Comparison of ENCODE assay signal across 13 cellular contexts in genomic region chr3:137770821-137771399, GRCh38. TPM values are rescaled to one million over a fixed set of nuclear protein-coding genes. Genes with fewer than 3 reads are reported as not detected.
A peak's percentile ranks its signal among the peaks of the same experiment; 100 is the strongest.
DNase-seq lines count a peak whose midpoint lies in the region; ATAC-seq, FAIRE-seq and TF ChIP-seq lines count a peak whose summit lies in the region.
"Had no signal": no experiment of that assay in that cellular context is flagged by ENCODE, and none has a peak within 500 bp of the region (broad histone marks: within the 10 kb centered on the region; RNA-seq: fewer than 3 reads in every experiment).

No MANE protein-coding gene starts in this region.

- no peaks in the 10 kb centered on the region for H3K36me3 ChIP-seq in GM12878 (ENCODE audit: control insufficient read depth in 2 of 2, insufficient read depth in 2 of 2, low read length in 1 of 2)
- H3K36me3 ChIP-seq in mesenchymal stem cell (ENCODE audit: control insufficient read depth in 1 of 2, insufficient read depth in 2 of 2, low read depth in 1 of 2, low read length in 2 of 2), result no peaks in the 10 kb centered on the region
- no peaks in the 10 kb centered on the region for H3K36me3 ChIP-seq in tibial artery

- H3K27ac Mint-ChIP-seq in activated naive CD4-positive, alpha-beta T cell treated with anti-CD3 and anti-CD28 coated beads, Interleukin-2, amount 10 ng/mL, durations not matched to agents 7 days and 5 days, result peak overlapping the region; percentile 19

- CTCF ChIA-PET in activated naive CD4-positive, alpha-beta T cell treated with anti-CD3 and anti-CD28 coated beads, Interleukin-2, amount 10 ng/mL, durations not matched to agents 7 days and 5 days (lab: Charles Lee), result no interaction called here
- CTCF ChIA-PET in GM12878 (lab: Yijun Ruan, JAX), result no interaction called here

- no peak overlapping the region for H3K14ac ChIP-seq in mesenchymal stem cell (ENCODE audit: low read length in 2 of 2)

- ATAC-seq in GM12878, result no peak
- ATAC-seq in HG03175 (IDR thresholded peaks at IDR 0.05; ENCODE audit: unreplicated experiment), result no peak
- no peak for ATAC-seq in HG03354 (IDR thresholded peaks at IDR 0.05; ENCODE audit: poor library complexity, severe bottlenecking, unreplicated experiment)

- H2AFZ ChIP-seq in GM12878 (ENCODE audit: control insufficient read depth, low read depth, low read length) (no peak overlapping the region), mesenchymal stem cell (ENCODE audit: low read depth, low read length) (no peak overlapping the region)

- no peak overlapping the region for H2BK15ac ChIP-seq in mesenchymal stem cell (ENCODE audit: low read depth, poor library complexity, severe bottlenecking)

- intact Hi-C loops in GM12878 (cut with micrococcal nuclease; ENCODE audit: unreplicated experiment) (no loop called here), tibial artery (cut with DNase I; ENCODE audit: low total_unique reads) (no loop called here)

- H3K9ac ChIP-seq in GM12878 (ENCODE audit: control insufficient read depth, insufficient read depth, low read length) (no peak overlapping the region), mesenchymal stem cell (ENCODE audit: low read length) (no peak overlapping the region)

- in situ Hi-C loops in GM12878 (cut with MboI), result loop anchor here (25.0 kb wide), 1 partner anchor 1166 kb away; the partner anchor contains the start of genes FOXL2 and FOXL2NB

- no peak overlapping the region for H2BK12ac ChIP-seq in mesenchymal stem cell (ENCODE audit: low read length in 2 of 2)

- no peak overlapping the region for H3K4me2 ChIP-seq in GM12878 (ENCODE audit: control insufficient read depth, insufficient read depth)
- peak overlapping the region; percentile 63 for H3K4me2 ChIP-seq in mesenchymal stem cell (ENCODE audit: low read length, poor library complexity, severe bottlenecking)

- H4K91ac ChIP-seq in mesenchymal stem cell (ENCODE audit: low read length), result no peak overlapping the region

- TF ChIP-seq EP300 in GM12878 (IDR thresholded peaks at IDR 0.05; ENCODE audit: borderline replicate concordance in 1 of 2, control insufficient read depth in 1 of 2, low read depth in 2 of 2, low read length in 2 of 2), result no peak

- H3K27me3 Mint-ChIP-seq in activated naive CD4-positive, alpha-beta T cell treated with anti-CD3 and anti-CD28 coated beads, Interleukin-2, amount 10 ng/mL, durations not matched to agents 7 days and 5 days, result peaks cover 79% of the 10 kb centered on the region

- no peak overlapping the region for H4K8ac ChIP-seq in mesenchymal stem cell (ENCODE audit: low read length)

- H3K79me1 ChIP-seq in mesenchymal stem cell (replicated peaks; ENCODE audit: low read length, poor library complexity, severe bottlenecking), result no peaks in the 10 kb centered on the region

- BruUV-seq in GM12878 (replicated peaks; lab: Mats Ljungman, UMichigan), result no TSS peak

- FAIRE-seq in GM12878 (lab: Jason Lieb, UNC), result no peak

- H3K79me2 ChIP-seq in GM12878 (ENCODE audit: control insufficient read depth, insufficient read depth, low read length), result no peaks in the 10 kb centered on the region

- no peak overlapping the region for H3K4me3 ChIP-seq in GM12878
- peak overlapping the region in 1 of 2 experiments; percentile 53 for H3K4me3 ChIP-seq in mesenchymal stem cell (ENCODE audit: insufficient read depth in 1 of 2, low read depth in 1 of 2, low read length in 2 of 2)
- H3K4me3 ChIP-seq in tibial artery, result peak overlapping the region; percentile 25 to 40

- no peak overlapping the region for H3K4ac ChIP-seq in mesenchymal stem cell (ENCODE audit: low read depth in 1 of 2, low read length in 2 of 2)

- RAD21 ChIA-PET in GM12878 (lab: Charles Lee; ENCODE audit: unreplicated experiment), result no interaction called here

- DNase-seq in activated naive CD4-positive, alpha-beta T cell treated with anti-CD3 and anti-CD28 coated beads, Interleukin-2, amount 10 ng/mL, durations not matched to agents 7 days and 5 days, result no peak
- DNase-seq in activated naive CD4-positive, alpha-beta T cell treated with anti-CD3 and anti-CD28 coated beads, Interleukin-2, amount 50 U/mL, for 16 hours, result no peak
- DNase-seq in GM12878 (ENCODE audit: low read depth, low spot score) (no peak), mesenchymal stem cell (no peak), tibial artery (no peak), anterior cingulate cortex (lab: John Stamatoyannopoulos, UW) (no peak)
- DNase-seq: cortex of kidney had no signal

- peaks cover 9% of the 10 kb centered on the region for H3K36me3 Mint-ChIP-seq in activated naive CD4-positive, alpha-beta T cell treated with anti-CD3 and anti-CD28 coated beads, Interleukin-2, amount 10 ng/mL, durations not matched to agents 7 days and 5 days

- H3K4me1 ChIP-seq in GM12878 (ENCODE audit: control insufficient read depth, insufficient read depth, low read length) (no peaks in the 10 kb centered on the region), mesenchymal stem cell (ENCODE audit: control insufficient read depth, insufficient read depth, low read depth, low read length) (peaks cover 29% of the 10 kb centered on the region), tibial artery (peaks cover 0 to 48% (median 45%) of the 10 kb centered on the region in 4 donors)

- H2BK120ac ChIP-seq in mesenchymal stem cell (ENCODE audit: low read depth, low read length), result no peak overlapping the region

- SMC1A ChIA-PET in GM12878 (lab: Charles Lee; ENCODE audit: uncharacterized antibody, unreplicated experiment), result no interaction called here

- H3K27ac ChIP-seq in GM12878 (ENCODE audit: control insufficient read depth, insufficient read depth) (no peak overlapping the region), mesenchymal stem cell (ENCODE audit: low read length, poor library complexity, severe bottlenecking) (no peak overlapping the region), tibial artery (no peak overlapping the region)
- H3K27ac ChIP-seq: C4-2B had no signal

- TF ChIP-seq RAD21 in GM12878 (IDR thresholded peaks at IDR 0.05; ENCODE audit: insufficient read depth, low read depth, low read length), result no peak

- H3K9me3 ChIP-seq in GM12878 (replicated peaks; ENCODE audit: control insufficient read depth, insufficient read depth, low read length) (no peaks in the 10 kb centered on the region; the same call in 2 of the 3 replicates), mesenchymal stem cell (ENCODE audit: control insufficient read depth, low read length) (no peaks in the 10 kb centered on the region), tibial artery (no peaks in the 10 kb centered on the region)

- POLR2A ChIA-PET in GM12878 (lab: Charles Lee), result no interaction called here

- no peaks in the 10 kb centered on the region for H4K20me1 ChIP-seq in GM12878 (ENCODE audit: control insufficient read depth, insufficient read depth)

- peaks cover 10% of the 10 kb centered on the region for H3K4me1 Mint-ChIP-seq in activated naive CD4-positive, alpha-beta T cell treated with anti-CD3 and anti-CD28 coated beads, Interleukin-2, amount 10 ng/mL, durations not matched to agents 7 days and 5 days

- 15% methylated on average over 37 of the region's 46 CpGs for WGBS in GM12878 (ENCODE audit: insufficient coverage, insufficient replicate concordance, low lambda C conversion rate, missing lambda C conversion rate)
- WGBS in mesenchymal stem cell, result 5% methylated on average over 15 of the region's 46 CpGs

- no peak overlapping the region for H3K18ac ChIP-seq in mesenchymal stem cell (ENCODE audit: low read depth in 1 of 2, low read length in 2 of 2)

- TF ChIP-seq CTCF in GM12878 (IDR thresholded peaks at IDR 0.05 in 2 of 3, conservative IDR thresholded peaks at IDR 0.05 in 1 of 3; ENCODE audit: control insufficient read depth in 2 of 3, extremely low read depth in 1 of 3, insufficient read depth in 1 of 3, low read depth in 3 of 3, low read length in 3 of 3), result no peak
- no peak for TF ChIP-seq CTCF in tibial artery (IDR thresholded peaks at IDR 0.05)

- TF ChIP-seq POLR2A in GM12878 (IDR thresholded peaks at IDR 0.05; ENCODE audit: low read depth, low read length), result no peak

- peak overlapping the region in 1 of 2 experiments; percentile 70 for H3K23ac ChIP-seq in mesenchymal stem cell (ENCODE audit: low read length in 2 of 2)

- H3K9me3 Mint-ChIP-seq in activated naive CD4-positive, alpha-beta T cell treated with anti-CD3 and anti-CD28 coated beads, Interleukin-2, amount 10 ng/mL, durations not matched to agents 7 days and 5 days, result no peaks in the 10 kb centered on the region

- H2AK5ac ChIP-seq in mesenchymal stem cell (ENCODE audit: low read length, severe bottlenecking), result no peak overlapping the region

- no peak overlapping the region for H3K4me3 Mint-ChIP-seq in activated naive CD4-positive, alpha-beta T cell treated with anti-CD3 and anti-CD28 coated beads, Interleukin-2, amount 10 ng/mL, durations not matched to agents 7 days and 5 days
- H3K4me3 Mint-ChIP-seq: T-helper 1 cell treated with Interleukin-12 subunit alpha and Interleukin-12 subunit beta and Interleukin-4 antibody, amounts not matched to agents 30 μg/mL and 1 μg/mL, for 36 hours had no signal

- peaks cover 16 to 57% of the 10 kb centered on the region in 2 experiments for H3K27me3 ChIP-seq in GM12878 (replicated peaks in 1 of 2; ENCODE audit: control insufficient read depth in 2 of 2, insufficient read depth in 2 of 2, low read length in 1 of 2)
- peaks cover 77 to 80% of the 10 kb centered on the region in 2 experiments for H3K27me3 ChIP-seq in mesenchymal stem cell (ENCODE audit: control insufficient read depth in 1 of 2, insufficient read depth in 1 of 2, low read length in 2 of 2)
- peaks cover 0 to 72% of the 10 kb centered on the region in 2 donors for H3K27me3 ChIP-seq in tibial artery

- H2BK5ac ChIP-seq in mesenchymal stem cell (ENCODE audit: low read depth, low read length, poor library complexity, severe bottlenecking), result no peak overlapping the region

RNA-seq across cellular contexts. Expression of gene SOX14, which starts 6.8 kb away (rescaled TPM):
- total RNA-seq in GM12878 (2013; cell fraction: nucleolus; rRNA removed), result not detected in 2 replicates
- 0.11 TPM in 1 of 2 replicates, not detected in the other for total RNA-seq in GM12878 (2014; rRNA removed)
- total RNA-seq in GM12878 (2014; rRNA removed; fragmentation: Illumina TruSeq; extraction: Trizol), result not detected in 2 replicates
- not detected in 2 replicates for total RNA-seq in GM12878 (2021)
- not detected for polyA plus RNA-seq in GM12878 (2011; ENCODE audit: low read depth)
- polyA plus RNA-seq in GM12878 (2011; rRNA removed), result not detected in 2 replicates
- not detected in 2 replicates for polyA plus RNA-seq in GM12878 (2011; cell fraction: cytosol; rRNA removed)
- not detected in 2 replicates for polyA plus RNA-seq in GM12878 (2011; cell fraction: nucleus; rRNA removed)
- not detected in 2 replicates for polyA plus RNA-seq in GM12878 (2012)
- not detected in 2 replicates for polyA plus RNA-seq in GM12878 (2014; fragmentation: Illumina TruSeq; extraction: Trizol)
- not detected for polyA plus RNA-seq in GM12878 (2014; fragmentation: Nextera tagmentation; extraction: Ambion mirVana)
- not detected in 2 replicates for polyA plus RNA-seq in GM12878 (2014; rRNA removed)
- not detected for polyA plus RNA-seq in GM12878 (2016; fragmentation: Nextera tagmentation; extraction: Ambion mirVana)
- polyA minus RNA-seq in GM12878 (2011; rRNA and poly(A)+ RNA removed), result not detected in 2 replicates
- polyA minus RNA-seq in GM12878 (2011; cell fraction: cytosol; rRNA and poly(A)+ RNA removed), result not detected in 2 replicates
- polyA minus RNA-seq in GM12878 (2011; cell fraction: nucleus; rRNA and poly(A)+ RNA removed), result not detected in 2 replicates
- polyA plus RNA-seq in mesenchymal stem cell (2013, experiment 1 of 2), result not detected
- polyA plus RNA-seq in mesenchymal stem cell (2013, experiment 2 of 2), result not detected
- total RNA-seq: NCI-H460, omental fat pad had no signal
